ENCODE assay signal across 25 cellular contexts in genomic region chr1:180504186-180504585, GRCh38. TPM values are rescaled to one million over a fixed set of nuclear protein-coding genes. Genes with fewer than 3 reads are reported as not detected.
"Had no signal": no experiment of that assay in that cellular context is flagged by ENCODE, and none has a peak within 500 bp of the region (broad histone marks: within the 10 kb centered on the region; RNA-seq: fewer than 3 reads in every experiment).

No MANE protein-coding gene starts in this region.

- H3K36me3 ChIP-seq: ascending aorta, ovary, stomach had no signal

- H3K9me3 Mint-ChIP-seq: activated naive CD8-positive, alpha-beta T cell treated with anti-CD3 and anti-CD28 coated beads, Interleukin-2, amount 50 U/mL, for 24 hours; effector memory CD8-positive, alpha-beta T cell; immature natural killer cell; T-helper 2 cell treated with Interferon-gamma antibody and Interleukin-4, amounts not matched to agents 5 μg/mL and 100 μg/mL, for 36 hours had no signal

- DNase-seq: activated CD4-positive, alpha-beta T cell treated with anti-CD3 and anti-CD28 coated beads, Interleukin-2, amount 50 U/mL, for 1 hour; activated CD8-positive, alpha-beta memory T cell treated with anti-CD3 and anti-CD28 coated beads, Interleukin-2, amount 10 ng/mL, durations not matched to agents 7 days and 5 days; activated gamma-delta T cell treated with Interleukin-2 at 50 U/mL for 16 hours; activated naive CD8-positive, alpha-beta T cell treated with anti-CD3 and anti-CD28 coated beads, Interleukin-2, amount 50 U/mL, for 24 hours; activated T-cell treated with anti-CD3 and anti-CD28 coated beads, Interleukin-2, amount 50 U/mL, for 1 hour; dermis blood vessel endothelial cell; effector memory CD8-positive, alpha-beta T cell; head of caudate nucleus; immature natural killer cell; mesendoderm; ovary; stimulated activated CD4-positive, alpha-beta T cell treated with anti-CD3 and anti-CD28 coated beads, Interleukin-12 subunit alpha, Interleukin-12 subunit beta, amount 100 ng/mL, for 4 hours; stimulated activated CD4-positive, alpha-beta T cell treated with anti-CD3 and anti-CD28 coated beads, Interleukin-2, amount 100 ng/mL, for 24 hours; stomach; SW 1271; testis had no signal

- H3K27me3 Mint-ChIP-seq: activated CD8-positive, alpha-beta memory T cell treated with anti-CD3 and anti-CD28 coated beads, Interleukin-2, amount 10 ng/mL, durations not matched to agents 7 days and 5 days; activated naive CD8-positive, alpha-beta T cell treated with anti-CD3 and anti-CD28 coated beads, Interleukin-2, amount 50 U/mL, for 24 hours; effector memory CD8-positive, alpha-beta T cell had no signal

- H3K27ac ChIP-seq: ascending aorta, ovary had no signal

- H3K27me3 ChIP-seq: ascending aorta, ovary, stomach, testis had no signal

- ATAC-seq: activated CD4-positive, CD25-positive, alpha-beta regulatory T cell treated with anti-CD3 and anti-CD28 coated beads, Interleukin-2, amount 50 U/mL, for 24 hours; activated CD8-positive, alpha-beta memory T cell treated with anti-CD3 and anti-CD28 coated beads, Interleukin-2, amount 10 ng/mL, durations not matched to agents 7 days and 5 days; activated naive CD8-positive, alpha-beta T cell treated with anti-CD3 and anti-CD28 coated beads, Interleukin-2, amount 50 U/mL, for 24 hours; effector memory CD8-positive, alpha-beta T cell had no signal

- H3K4me3 ChIP-seq: ovary, testis had no signal

- H3K36me3 Mint-ChIP-seq: immature natural killer cell had no signal

- H3K27ac Mint-ChIP-seq: activated naive CD8-positive, alpha-beta T cell treated with anti-CD3 and anti-CD28 coated beads, Interleukin-2, amount 50 U/mL, for 24 hours had no signal

- H3K9me3 ChIP-seq: ascending aorta, ovary, stomach, testis had no signal

RNA-seq across cellular contexts. Expression of gene OVAAL, which starts 54.6 kb away (rescaled TPM):
- total RNA-seq: activated CD8-positive, alpha-beta memory T cell treated with anti-CD3 and anti-CD28 coated beads, Interleukin-2, amount 10 ng/mL, durations not matched to agents 7 days and 5 days; ascending aorta; bronchial epithelial cell; cerebellum; dermis blood vessel endothelial cell; fibroblast of lung; frontal cortex; liver; ovary; stomach; testis had no signal
- polyA plus RNA-seq: fibroblast of lung, immature natural killer cell, liver, ovary, stomach, urinary bladder had no signal
